In genomic region chr3:161220850-161221753, GRCh38 we compare ENCODE assay signal across 8 cellular contexts. TPM values are rescaled to one million over a fixed set of nuclear protein-coding genes. Genes with fewer than 3 reads are reported as not detected.
DNase-seq lines count a peak whose midpoint lies in the region; ATAC-seq, FAIRE-seq and TF ChIP-seq lines count a peak whose summit lies in the region.

Gene NMD3 (plus strand): TSS chr3:161221311. CDS start chr3:161222014, 703 bp downstream.

- H3K4me3 ChIP-seq in endodermal cell (ENCODE audit: low read length), result peak within 1 kb of the TSS; percentile 78

- H3K9me3 Mint-ChIP-seq in activated CD8-positive, alpha-beta memory T cell treated with anti-CD3 and anti-CD28 coated beads, Interleukin-2, amount 10 ng/mL, durations not matched to agents 7 days and 5 days (ENCODE audit: low read depth), result no peaks in the 10 kb centered on the region
- H3K9me3 Mint-ChIP-seq in endodermal cell, result peaks cover 3% of the 10 kb centered on the region

- H3K4me1 ChIP-seq in endodermal cell (ENCODE audit: control insufficient read depth, insufficient read depth, low read length), result no peaks in the 10 kb centered on the region

- peak within 1 kb of the TSS; percentile 89 for H3K27ac Mint-ChIP-seq in activated CD8-positive, alpha-beta memory T cell treated with anti-CD3 and anti-CD28 coated beads, Interleukin-2, amount 10 ng/mL, durations not matched to agents 7 days and 5 days
- peak within 1 kb of the TSS; percentile 90 for H3K27ac Mint-ChIP-seq in endodermal cell

- CTCF ChIA-PET in activated CD8-positive, alpha-beta memory T cell treated with anti-CD3 and anti-CD28 coated beads, Interleukin-2, amount 10 ng/mL, durations not matched to agents 7 days and 5 days (lab: Charles Lee), result interaction anchor here (0.9 to 1.3 kb wide), 3 partner anchors 9 to 50 kb away, joined by 3 to 4 read pairs (median 3); no protein-coding TSS in a partner anchor

- H3K27ac ChIP-seq in endodermal cell (ENCODE audit: low read depth, low read length), result peak within 1 kb of the TSS; percentile 90

- peaks cover 18% of the 10 kb centered on the region for H3K36me3 Mint-ChIP-seq in activated CD8-positive, alpha-beta memory T cell treated with anti-CD3 and anti-CD28 coated beads, Interleukin-2, amount 10 ng/mL, durations not matched to agents 7 days and 5 days
- H3K36me3 Mint-ChIP-seq in endodermal cell (ENCODE audit: low read depth), result peaks cover 15% of the 10 kb centered on the region

- peak within 1 kb of the TSS; percentile 83 for H3K4me3 Mint-ChIP-seq in activated CD8-positive, alpha-beta memory T cell treated with anti-CD3 and anti-CD28 coated beads, Interleukin-2, amount 10 ng/mL, durations not matched to agents 7 days and 5 days
- peak within 1 kb of the TSS; percentile 86 for H3K4me3 Mint-ChIP-seq in endodermal cell

- H3K9me3 ChIP-seq in endodermal cell (ENCODE audit: control insufficient read depth, low read length), result peaks cover 8% of the 10 kb centered on the region

- peak; percentile 98 for DNase-seq in COLO829 (ENCODE audit: low spot score)
- DNase-seq in HTR-8/SVneo (ENCODE audit: insufficient read length, low spot score), result peak; percentile 86
- peak; percentile 94 for DNase-seq in NOMO-1 treated with dmso at 0.1 percent for 144 hours (lab: John Stamatoyannopoulos, UW; ENCODE audit: unreplicated experiment)
- DNase-seq in activated CD8-positive, alpha-beta memory T cell treated with anti-CD3 and anti-CD28 coated beads, Interleukin-2, amount 10 ng/mL, durations not matched to agents 7 days and 5 days, result peak; percentile 95
- peak; percentile 98 for DNase-seq in endodermal cell
- DNase-seq in mesenteric fat pad (ENCODE audit: low spot score), result peak; percentile 98
- DNase-seq in stimulated activated CD8-positive, alpha-beta memory T cell treated with anti-CD3 and anti-CD28 coated beads, Interleukin-15, amount 100 ng/mL, for 24 hours (ENCODE audit: low read depth), result peak; percentile 71

- WGBS in endodermal cell (ENCODE audit: insufficient coverage in 1 of 2, insufficient read length in 1 of 2), 2 experiments, result 3 to 4% methylated on average over 13 to 71 of the region's 71 CpGs

- peak; percentile 55 for FAIRE-seq in HTR-8/SVneo (lab: Jason Lieb, UNC)

- H3K9ac ChIP-seq in endodermal cell (ENCODE audit: extremely low read depth, low read length, poor library complexity, severe bottlenecking), result peak within 1 kb of the TSS; percentile 81

- H3K27me3 Mint-ChIP-seq in activated CD8-positive, alpha-beta memory T cell treated with anti-CD3 and anti-CD28 coated beads, Interleukin-2, amount 10 ng/mL, durations not matched to agents 7 days and 5 days, result peaks cover 7% of the 10 kb centered on the region
- no peaks in the 10 kb centered on the region for H3K27me3 Mint-ChIP-seq in endodermal cell (ENCODE audit: insufficient read depth)

- peaks cover 29% of the 10 kb centered on the region for H3K4me1 Mint-ChIP-seq in activated CD8-positive, alpha-beta memory T cell treated with anti-CD3 and anti-CD28 coated beads, Interleukin-2, amount 10 ng/mL, durations not matched to agents 7 days and 5 days
- peaks cover 12% of the 10 kb centered on the region for H3K4me1 Mint-ChIP-seq in endodermal cell

- H3K27me3 ChIP-seq in endodermal cell (ENCODE audit: control insufficient read depth, insufficient read depth, low read length, poor library complexity, severe bottlenecking), result no peaks in the 10 kb centered on the region

- TF ChIP-seq CTCF in endodermal cell (conservative IDR thresholded peaks at IDR 0.05), result no peak

- ATAC-seq in GM21367 (IDR thresholded peaks at IDR 0.05; ENCODE audit: unreplicated experiment), result peak; percentile 99
- ATAC-seq in activated CD8-positive, alpha-beta memory T cell treated with anti-CD3 and anti-CD28 coated beads, Interleukin-2, amount 10 ng/mL, durations not matched to agents 7 days and 5 days, result peak; percentile 96

- peaks cover 13% of the 10 kb centered on the region for H3K36me3 ChIP-seq in endodermal cell (ENCODE audit: control insufficient read depth, insufficient read depth, low read length)

RNA-seq across cellular contexts. Expression of gene NMD3, which starts in this region (rescaled TPM):
- 10 to 100 TPM; 38.0 to 56.2 TPM for total RNA-seq in activated CD8-positive, alpha-beta memory T cell treated with anti-CD3 and anti-CD28 coated beads, Interleukin-2, amount 10 ng/mL, durations not matched to agents 7 days and 5 days
- total RNA-seq in endodermal cell (10 to 100 TPM; 47.1 to 48.3 TPM), mesenteric fat pad (45.7 TPM)
- polyA plus RNA-seq in endodermal cell (2013, experiment 1 of 2), result 52.0 TPM
- 44.3 TPM for polyA plus RNA-seq in endodermal cell (2013, experiment 2 of 2)

Comparison
In these comparisons a context has a peak if more than half of its experiments do, and no peak if none do; other contexts are left out.
1. Peak in every context shown above with its lines: DNase-seq, ATAC-seq, H3K4me3 ChIP-seq and H3K27ac ChIP-seq.